Comparison of ENCODE assay signal across 8 cellular contexts in the genomic region with DNA sequence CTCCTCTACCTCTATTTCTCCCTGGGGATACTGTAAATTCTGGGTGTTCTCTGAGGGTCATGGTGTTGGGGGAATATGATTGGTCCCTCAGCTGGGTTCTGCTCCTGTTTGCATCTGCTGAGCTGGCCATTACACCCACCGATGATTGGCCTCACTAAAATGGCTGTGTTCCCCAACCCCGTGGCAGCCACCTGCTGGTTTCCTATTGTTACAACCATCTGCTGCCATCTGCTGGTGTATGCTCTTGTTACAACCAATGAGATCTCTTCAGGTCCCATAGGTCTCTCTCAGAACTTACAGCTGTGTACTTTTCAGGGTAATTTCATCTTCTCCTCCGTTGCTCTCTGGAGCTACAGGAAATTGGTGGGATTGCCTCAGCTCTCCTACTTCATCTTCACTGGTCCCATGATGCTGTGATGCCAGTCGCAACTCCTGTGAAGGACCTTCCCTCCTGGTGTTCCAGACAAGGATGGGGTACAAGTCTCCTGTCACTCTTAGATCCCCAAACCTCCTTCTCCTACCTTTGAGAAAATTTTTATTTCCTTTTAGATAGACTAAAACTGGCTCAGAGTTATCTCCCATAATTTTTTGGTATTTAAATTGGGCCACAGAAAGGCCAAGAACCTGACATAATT.
DNase-seq lines count a peak whose midpoint lies in the region; ATAC-seq, FAIRE-seq and TF ChIP-seq lines count a peak whose summit lies in the region.

No MANE protein-coding gene starts in this region.

- peak; percentile 77 for TF ChIP-seq CTCF in LNCAP (IDR thresholded peaks at IDR 0.05)
- peak; percentile 93 for TF ChIP-seq CTCF in fibroblast of pulmonary artery (IDR thresholded peaks at IDR 0.05; ENCODE audit: low read length, missing control alignments)

- H3K9me3 ChIP-seq in neuron (ENCODE audit: low read length): no peaks in the 10 kb centered on the region

- peak overlapping the region; percentile 21 for H2AFZ ChIP-seq in neuron (ENCODE audit: low read depth, low read length)

- no peaks in the 10 kb centered on the region for H3K9me3 Mint-ChIP-seq in activated T-cell treated with anti-CD3 and anti-CD28 coated beads, Interleukin-2, amount 50 U/mL, for 72 hours

- H3K4me1 ChIP-seq in neuron (ENCODE audit: insufficient read depth, low read length): no peaks in the 10 kb centered on the region

- H3K27me3 Mint-ChIP-seq in activated T-cell treated with anti-CD3 and anti-CD28 coated beads, Interleukin-2, amount 50 U/mL, for 72 hours (ENCODE audit: low read depth): no peaks in the 10 kb centered on the region

- H3K36me3 ChIP-seq in neuron (ENCODE audit: insufficient read depth, low read length): no peaks in the 10 kb centered on the region

- peak; percentile 97 for FAIRE-seq in H54 (lab: Jason Lieb, UNC)

- H3K4me3 Mint-ChIP-seq in activated T-cell treated with anti-CD3 and anti-CD28 coated beads, Interleukin-2, amount 50 U/mL, for 72 hours: peak overlapping the region; percentile 31 to 35

- no peaks in the 10 kb centered on the region for H3K27me3 ChIP-seq in neuron (ENCODE audit: insufficient read depth, low read length)

- peak; percentile 89 for DNase-seq in ELR (ENCODE audit: low read depth)
- peak; percentile 32 for DNase-seq in H54 (ENCODE audit: insufficient read length, low spot score)
- DNase-seq in RKO (ENCODE audit: low spot score): peak; percentile 92
- peak; percentile 77 to 79 for DNase-seq in activated T-cell treated with anti-CD3 and anti-CD28 coated beads, Interleukin-2, amount 50 U/mL, for 72 hours
- peak; percentile 88 for DNase-seq in fibroblast of pulmonary artery (ENCODE audit: low read depth)
- peak in 46 of 49 donors; percentile 3 to 79 (median 41) for DNase-seq in substantia nigra (lab: John Stamatoyannopoulos, UW)

- H3K27ac Mint-ChIP-seq in activated T-cell treated with anti-CD3 and anti-CD28 coated beads, Interleukin-2, amount 50 U/mL, for 72 hours: no peak overlapping the region

- no peaks in the 10 kb centered on the region for H3K36me3 Mint-ChIP-seq in activated T-cell treated with anti-CD3 and anti-CD28 coated beads, Interleukin-2, amount 50 U/mL, for 72 hours (ENCODE audit: insufficient read depth in 2 of 2)

- H3K4me3 ChIP-seq in fibroblast of pulmonary artery (replicated peaks; ENCODE audit: low read depth, low read length) (no peak overlapping the region), neuron (ENCODE audit: low read length) (no peak overlapping the region)

- peak; percentile 94 to 99 for ATAC-seq in activated T-cell treated with anti-CD3 and anti-CD28 coated beads, Interleukin-2, amount 50 U/mL, for 72 hours (replicated peaks in 1 of 2)

- H3K27ac ChIP-seq in substantia nigra (ENCODE audit: low read depth, low read length, poor library complexity, severe bottlenecking): no peak overlapping the region

- no peak for TF ChIP-seq POLR2A in H54 (IDR thresholded peaks at IDR 0.05; ENCODE audit: low read depth, low read length)

- peaks cover 5% of the 10 kb centered on the region for H3K4me1 Mint-ChIP-seq in activated T-cell treated with anti-CD3 and anti-CD28 coated beads, Interleukin-2, amount 50 U/mL, for 72 hours (ENCODE audit: low read depth)

Comparison
In these comparisons a context has a peak if more than half of its experiments do, and no peak if none do; other contexts are left out.
1. DNase-seq: peak in every context shown above with its lines; median percentile 92 in RKO; 89 in ELR; 88 in fibroblast of pulmonary artery; 78 in activated T-cell treated with anti-CD3 and anti-CD28 coated beads, Interleukin-2, amount 50 U/mL, for 72 hours; 41 in substantia nigra; 32 in H54.